ENCODE assay signal across 9 cellular contexts in genomic region chr19:6531956-6532243, GRCh38. TPM values are rescaled to one million over a fixed set of nuclear protein-coding genes. Genes with fewer than 3 reads are reported as not detected.
DNase-seq lines count a peak whose midpoint lies in the region; ATAC-seq, FAIRE-seq and TF ChIP-seq lines count a peak whose summit lies in the region.
"Had no signal": no experiment of that assay in that cellular context is flagged by ENCODE, and none has a peak within 500 bp of the region (broad histone marks: within the 10 kb centered on the region; RNA-seq: fewer than 3 reads in every experiment).

No MANE protein-coding gene starts in this region.

- no peak overlapping the region for H3K14ac ChIP-seq in H1 (ENCODE audit: insufficient read length)

- peak overlapping the region; percentile 77; the same call in 1 of the 2 replicates for H2BK12ac ChIP-seq in H1 (ENCODE audit: low read depth, low read length)

- H3K9ac ChIP-seq in NT2/D1 (ENCODE audit: insufficient read length, low read depth), result peak overlapping the region; percentile 92
- no peak overlapping the region for H3K9ac ChIP-seq in H1 (replicated peaks in 1 of 4; ENCODE audit: extremely low read depth in 1 of 4, low read depth in 3 of 4, low read length in 3 of 4)

- H2AK5ac ChIP-seq in H1 (ENCODE audit: low read depth, low read length), result peak overlapping the region; percentile 84; the same call in 1 of the 2 replicates

- no peak overlapping the region for H3K27ac ChIP-seq in H1 (ENCODE audit: low read depth, low read length)
- H3K27ac ChIP-seq in psoas muscle, result no peak overlapping the region
- no peak overlapping the region for H3K27ac ChIP-seq in ovary

- H3K27me3 ChIP-seq in NT2/D1 (ENCODE audit: insufficient read depth, insufficient read length), result peaks cover 15% of the 10 kb centered on the region
- peaks cover 17 to 43% (median 39%) of the 10 kb centered on the region in 4 experiments for H3K27me3 ChIP-seq in H1 (replicated peaks in 1 of 4; ENCODE audit: control insufficient read depth in 3 of 4, extremely low read depth in 1 of 4, insufficient read depth in 3 of 4, low read length in 3 of 4)
- H3K27me3 ChIP-seq in psoas muscle (ENCODE audit: insufficient read depth in 3 of 3, low read length in 2 of 3), result peaks cover 0 to 22% (median 15%) of the 10 kb centered on the region in 3 donors
- no peaks in the 10 kb centered on the region for H3K27me3 ChIP-seq in ovary

- H3K56ac ChIP-seq in H1 (replicated peaks; ENCODE audit: insufficient read length, low read depth, low read length), result no peak overlapping the region

- peak overlapping the region; percentile 98 to 100 for H3K4me2 ChIP-seq in H1 (ENCODE audit: insufficient read depth in 1 of 2, low read depth in 2 of 2, low read length in 2 of 2)

- peak overlapping the region; percentile 98; the same call in 1 of the 2 replicates for H2BK15ac ChIP-seq in H1 (ENCODE audit: low read length)

- TF ChIP-seq POLR2A in GM12891 (IDR thresholded peaks at IDR 0.05; ENCODE audit: low read depth, low read length), result no peak
- no peak for TF ChIP-seq POLR2A in H1 (IDR thresholded peaks at IDR 0.05; ENCODE audit: control extremely low read depth in 1 of 2, low read depth in 2 of 2, low read length in 2 of 2)
- TF ChIP-seq POLR2A in ovary (IDR thresholded peaks at IDR 0.05), result no peak

- no peak overlapping the region for H2BK20ac ChIP-seq in H1 (ENCODE audit: low read length)

- peak overlapping the region; percentile 63 for H4K91ac ChIP-seq in H1 (replicated peaks; ENCODE audit: insufficient read length, low read length)

- no peak for TF ChIP-seq EP300 in H1 (IDR thresholded peaks at IDR 0.05; ENCODE audit: borderline replicate concordance in 1 of 2, low read depth in 2 of 2, low read length in 2 of 2)
- TF ChIP-seq EP300 in ovary (IDR thresholded peaks at IDR 0.05), result no peak

- H2BK5ac ChIP-seq in H1 (ENCODE audit: low read depth, low read length), result no peak overlapping the region

- POLR2A ChIA-PET in H1 (lab: Charles Lee; ENCODE audit: partially characterized antibody), result interaction anchor here (1.0 to 6.7 kb wide), 5 partner anchors 10 to 567 kb away, joined by 3 to 72 read pairs (median 10); partner anchors contain the start of gene GPR108

- H3K9me3 ChIP-seq in NT2/D1 (ENCODE audit: insufficient read depth, low read length) (peaks cover 16% of the 10 kb centered on the region), H1 (ENCODE audit: insufficient read depth in 2 of 2, low read depth in 1 of 2, low read length in 1 of 2) (0 out of 4 replicates have a peak, but pooled peaks cover 0 to under 1% of the 10 kb centered on the region in 2 experiments), psoas muscle (no peaks in the 10 kb centered on the region), ovary (peaks cover 0 to 2% of the 10 kb centered on the region in 2 donors)

- no peak overlapping the region for H3K4ac ChIP-seq in H1 (replicated peaks; ENCODE audit: insufficient read length, low read depth, low read length)

- peaks cover 20% of the 10 kb centered on the region for H3K23me2 ChIP-seq in H1 (ENCODE audit: low read depth, low read length)

- TF ChIP-seq RAD21 in H1 (IDR thresholded peaks at IDR 0.05 in 1 of 2, conservative IDR thresholded peaks at IDR 0.05 in 1 of 2; ENCODE audit: low read depth in 2 of 2, low read length in 2 of 2), result no peak

- H2BK120ac ChIP-seq in H1 (replicated peaks; ENCODE audit: low read depth, low read length), result no peak overlapping the region

- DNase-seq in GM12891 (ENCODE audit: insufficient read length, low spot score) (no peak), NT2/D1 (ENCODE audit: low read depth, low spot score) (no peak), H1 (ENCODE audit: low read depth in 1 of 2, low spot score in 2 of 2) (no peak), psoas muscle (no peak), ovary (no peak)
- DNase-seq: NCI-H1048, T1000 had no signal

- CTCF ChIA-PET in H1 (lab: Charles Lee; ENCODE audit: partially characterized antibody), result interaction anchor here (1.4 kb wide), 1 partner anchor 20 kb away, joined by 4 read pairs; no protein-coding TSS in a partner anchor

- no peak overlapping the region for H4K5ac ChIP-seq in H1 (ENCODE audit: insufficient read length, low read depth, low read length)

- H3K4me1 ChIP-seq in NT2/D1 (ENCODE audit: insufficient read depth, insufficient read length), result peaks cover 10% of the 10 kb centered on the region
- H3K4me1 ChIP-seq in H1 (replicated peaks in 1 of 4; ENCODE audit: control insufficient read depth in 3 of 4, insufficient read depth in 4 of 4, low read length in 3 of 4), result peaks cover 5 to 29% (median 19%) of the 10 kb centered on the region in 4 experiments
- H3K4me1 ChIP-seq in psoas muscle, result peaks cover 7% of the 10 kb centered on the region
- H3K4me1 ChIP-seq in ovary (ENCODE audit: insufficient read depth), result peaks cover 6% of the 10 kb centered on the region

- no peaks in the 10 kb centered on the region for H3K79me2 ChIP-seq in H1 (ENCODE audit: control insufficient read depth in 1 of 2, insufficient read depth in 2 of 2, low read length in 2 of 2)

- no peak for FAIRE-seq in GM12891 (lab: Jason Lieb, UNC)
- no peak for FAIRE-seq in H1 (lab: Jason Lieb, UNC)

- H2AFZ ChIP-seq in H1 (ENCODE audit: low read length), result no peak overlapping the region

- H3K23ac ChIP-seq in H1 (ENCODE audit: insufficient read length), result no peak overlapping the region

- intact Hi-C loops in psoas muscle (cut with DNase I), result loop anchor here in 1 of 2 donors (5.0 to 10.0 kb wide), 2 partner anchors 205 to 333 kb away; partner anchors contain the start of genes GPR108 and TRIP10
- intact Hi-C loops in ovary (cut with DNase I), result no loop called here

- TF ChIP-seq CTCF in H1 (IDR thresholded peaks at IDR 0.05; ENCODE audit: control extremely low read depth in 1 of 3, insufficient read depth in 1 of 3, low read depth in 1 of 3, low read length in 3 of 3), result no peak
- TF ChIP-seq CTCF in psoas muscle (IDR thresholded peaks at IDR 0.05), result no peak
- TF ChIP-seq CTCF in ovary (IDR thresholded peaks at IDR 0.05), result no peak

- H3K36me3 ChIP-seq in NT2/D1 (ENCODE audit: insufficient read depth, insufficient read length, low read length), result peaks cover 19% of the 10 kb centered on the region
- no peaks in the 10 kb centered on the region; a peak in 1 of 8 replicates for H3K36me3 ChIP-seq in H1 (ENCODE audit: control insufficient read depth in 2 of 4, insufficient read depth in 4 of 4, low read length in 3 of 4)
- no peaks in the 10 kb centered on the region for H3K36me3 ChIP-seq in psoas muscle (ENCODE audit: insufficient read depth in 1 of 2, low read depth in 1 of 2)
- H3K36me3 ChIP-seq in ovary, result no peaks in the 10 kb centered on the region

- WGBS in H1 (ENCODE audit: extremely low coverage in 1 of 2, insufficient coverage in 1 of 2, insufficient read length in 1 of 2, insufficient replicate concordance in 2 of 2, low coverage in 1 of 2, low lambda C conversion rate in 2 of 2, missing lambda C conversion rate in 1 of 2), 2 experiments, result 47% methylated on average over 5 of the region's 5 CpGs; no CpG with 5 or more reads in 1 of the 2 experiments
- WGBS in psoas muscle, 3 donors, result 42 to 58% (median 45%) methylated on average over 5 of the region's 5 CpGs
- 48 to 64% (median 52%) methylated on average over 5 of the region's 5 CpGs for WGBS in ovary, 3 donors

- no peak overlapping the region for H4K8ac ChIP-seq in H1 (ENCODE audit: extremely low read depth, insufficient read depth, low read length)

- H4K20me1 ChIP-seq in H1 (replicated peaks in 1 of 2; ENCODE audit: control insufficient read depth in 1 of 2, insufficient read depth in 2 of 2, low read length in 2 of 2), result peaks cover 0 to 4% of the 10 kb centered on the region in 2 experiments

- ATAC-seq in psoas muscle (no peak), esophagus mucosa (no peak), GM19467 (IDR thresholded peaks at IDR 0.05; ENCODE audit: unreplicated experiment) (no peak)

- H3K79me1 ChIP-seq in H1 (ENCODE audit: low read depth, low read length), result peaks cover 4% of the 10 kb centered on the region

- H3K4me3 ChIP-seq in NT2/D1 (ENCODE audit: insufficient read length, low read depth) (peak overlapping the region; percentile 76), H1 (ENCODE audit: extremely low read depth in 1 of 4, insufficient read depth in 2 of 4, low read depth in 3 of 4, low read length in 4 of 4) (peak overlapping the region; percentile 32 to 89 (median 69); a peak in 5 of 8 replicates), psoas muscle (peak overlapping the region; percentile 74), ovary (no peak overlapping the region)

- no peak overlapping the region for H3K18ac ChIP-seq in H1 (ENCODE audit: extremely low read depth, low read length)

RNA-seq across cellular contexts. Expression of gene TNFSF9, which starts 1.1 kb away (rescaled TPM):
- 64.1 TPM for polyA plus RNA-seq in GM12891 (2012; ENCODE audit: low read depth, missing spikeins)
- total RNA-seq in H1 (2021; fragmentation: NEBNext Ultra II Directional; extraction: Animal tissue kit (Norgen Biotek cat#: 25700)), result 1.7 and 1.8 TPM in 2 replicates
- polyA plus RNA-seq in H1 (2011; rRNA removed) (4.4 TPM in 2 replicates), psoas muscle (under 1 TPM; 0.25 to 0.57 (median 0.46) TPM), ovary (under 1 TPM; 0.10 to 0.17 TPM)
- polyA plus RNA-seq in H1 (2011; cell fraction: cytosol; rRNA removed), result 2.9 TPM
- 2.6 TPM for polyA plus RNA-seq in H1 (2011; cell fraction: nucleus; rRNA removed)
- polyA plus RNA-seq in H1 (2012, experiment 1 of 2), result 2.6 to 3.2 TPM (median 3.1 TPM) in 4 replicates
- polyA plus RNA-seq in H1 (2012, experiment 2 of 2), result 3.1 TPM
- polyA plus RNA-seq in H1 (2013, experiment 1 of 2), result 8.5 TPM
- polyA plus RNA-seq in H1 (2013, experiment 2 of 2), result 10.1 TPM
- polyA minus RNA-seq in H1 (2011; rRNA and poly(A)+ RNA removed), result 1.1 and 1.3 TPM in 2 replicates
- 3.4 TPM for polyA minus RNA-seq in H1 (2011; cell fraction: cytosol; rRNA and poly(A)+ RNA removed)
- 5.8 TPM for polyA minus RNA-seq in H1 (2011; cell fraction: nucleus; rRNA and poly(A)+ RNA removed)
- total RNA-seq in psoas muscle (1 to 10 TPM in 2 of 4 donors, under 1 TPM in 1, not detected in 1; 0.66 to 1.9 (median 1.2) TPM), esophagus mucosa (4.7 TPM), ovary (1 to 10 TPM in 1 of 7 donors, under 1 TPM in 5, not detected in 1; 0.12 to 1.1 (median 0.44) TPM)

RNA-seq across cellular contexts. Expression of gene TUBB4A, which starts 29.8 kb away (rescaled TPM):
- 8.6 TPM for polyA plus RNA-seq in GM12891 (2012; ENCODE audit: low read depth, missing spikeins)
- total RNA-seq in H1 (2021; fragmentation: NEBNext Ultra II Directional; extraction: Animal tissue kit (Norgen Biotek cat#: 25700)), result 21.2 and 30.4 TPM in 2 replicates
- 16.8 and 29.9 TPM in 2 replicates for polyA plus RNA-seq in H1 (2011; rRNA removed)
- 10.4 TPM for polyA plus RNA-seq in H1 (2011; cell fraction: cytosol; rRNA removed)
- polyA plus RNA-seq in H1 (2011; cell fraction: nucleus; rRNA removed), result 13.4 TPM
- 29.0 to 42.9 TPM (median 38.1 TPM) in 4 replicates for polyA plus RNA-seq in H1 (2012, experiment 1 of 2)
- 36.9 TPM for polyA plus RNA-seq in H1 (2012, experiment 2 of 2)
- 33.7 TPM for polyA plus RNA-seq in H1 (2013, experiment 1 of 2)
- polyA plus RNA-seq in H1 (2013, experiment 2 of 2), result 32.7 TPM
- polyA minus RNA-seq in H1 (2011; rRNA and poly(A)+ RNA removed), result 8.9 and 21.0 TPM in 2 replicates
- polyA minus RNA-seq in H1 (2011; cell fraction: cytosol; rRNA and poly(A)+ RNA removed), result 63.5 TPM
- polyA minus RNA-seq in H1 (2011; cell fraction: nucleus; rRNA and poly(A)+ RNA removed), result 20.5 TPM
- total RNA-seq in psoas muscle, result 1 to 10 TPM; 2.7 to 6.4 (median 4.6) TPM
- polyA plus RNA-seq in psoas muscle, result 1 to 10 TPM in 2 of 3 donors, under 1 TPM in 1; 0.44 to 1.4 (median 1.0) TPM
- total RNA-seq in esophagus mucosa, result 0.12 TPM
- total RNA-seq in ovary, result 1 to 10 TPM in 3 of 7 donors, under 1 TPM in 2, not detected in 2; 0.88 to 6.4 (median 3.2) TPM
- 10 to 100 TPM in 1 of 2 donors, under 1 TPM in 1; 0.92 to 47.1 TPM for polyA plus RNA-seq in ovary

RNA-seq across cellular contexts. Expression of gene DENND1C, which starts 50.3 kb away (rescaled TPM):
- polyA plus RNA-seq in GM12891 (2012; ENCODE audit: low read depth, missing spikeins), result 44.4 TPM
- 3.7 and 4.0 TPM in 2 replicates for total RNA-seq in H1 (2021; fragmentation: NEBNext Ultra II Directional; extraction: Animal tissue kit (Norgen Biotek cat#: 25700))
- 3.6 and 3.9 TPM in 2 replicates for polyA plus RNA-seq in H1 (2011; rRNA removed)
- polyA plus RNA-seq in H1 (2011; cell fraction: cytosol; rRNA removed), result 2.6 TPM
- 3.6 TPM for polyA plus RNA-seq in H1 (2011; cell fraction: nucleus; rRNA removed)
- 19.7 to 29.2 TPM (median 22.4 TPM) in 4 replicates for polyA plus RNA-seq in H1 (2012, experiment 1 of 2)
- polyA plus RNA-seq in H1 (2012, experiment 2 of 2), result 15.8 TPM
- polyA plus RNA-seq in H1 (2013, experiment 1 of 2), result 5.4 TPM
- polyA plus RNA-seq in H1 (2013, experiment 2 of 2), result 5.5 TPM
- polyA minus RNA-seq in H1 (2011; rRNA and poly(A)+ RNA removed), result 0.91 and 1.1 TPM in 2 replicates
- polyA minus RNA-seq in H1 (2011; cell fraction: cytosol; rRNA and poly(A)+ RNA removed), result 1.8 TPM
- 1.6 TPM for polyA minus RNA-seq in H1 (2011; cell fraction: nucleus; rRNA and poly(A)+ RNA removed)
- total RNA-seq in psoas muscle, result under 1 TPM; 0.26 to 0.93 (median 0.81) TPM
- under 1 TPM; 0.17 to 0.27 (median 0.21) TPM for polyA plus RNA-seq in psoas muscle
- 1.3 TPM for total RNA-seq in esophagus mucosa
- 1 to 10 TPM in 3 of 7 donors, under 1 TPM in 4; 0.72 to 2.3 (median 1.00) TPM for total RNA-seq in ovary
- 1 to 10 TPM in 1 of 2 donors, under 1 TPM in 1; 0.63 to 1.2 TPM for polyA plus RNA-seq in ovary

RNA-seq across cellular contexts. Expression of gene CD70, which starts 59.0 kb away (rescaled TPM):
- polyA plus RNA-seq in GM12891 (2012; ENCODE audit: low read depth, missing spikeins), result 243 TPM
- 0.84 and 1.3 TPM in 2 replicates for total RNA-seq in H1 (2021; fragmentation: NEBNext Ultra II Directional; extraction: Animal tissue kit (Norgen Biotek cat#: 25700))
- polyA plus RNA-seq in H1 (2011; rRNA removed) (12.0 and 13.0 TPM in 2 replicates), psoas muscle (not detected), ovary (not detected)
- polyA plus RNA-seq in H1 (2011; cell fraction: cytosol; rRNA removed), result 8.1 TPM
- 10.7 TPM for polyA plus RNA-seq in H1 (2011; cell fraction: nucleus; rRNA removed)
- 1.7 to 5.8 TPM (median 3.9 TPM) in 4 replicates for polyA plus RNA-seq in H1 (2012, experiment 1 of 2)
- polyA plus RNA-seq in H1 (2012, experiment 2 of 2), result 4.4 TPM
- polyA plus RNA-seq in H1 (2013, experiment 1 of 2), result 3.6 TPM
- polyA plus RNA-seq in H1 (2013, experiment 2 of 2), result 4.2 TPM
- polyA minus RNA-seq in H1 (2011; rRNA and poly(A)+ RNA removed), result 2.1 and 2.5 TPM in 2 replicates
- polyA minus RNA-seq in H1 (2011; cell fraction: cytosol; rRNA and poly(A)+ RNA removed), result 1.8 TPM
- 2.3 TPM for polyA minus RNA-seq in H1 (2011; cell fraction: nucleus; rRNA and poly(A)+ RNA removed)
- total RNA-seq in psoas muscle (not detected), esophagus mucosa (not detected), ovary (under 1 TPM in 1 of 7 donors, not detected in 6; 0.31 TPM)
